Comparison of ENCODE assay signal across 24 cellular contexts in the genomic region with DNA sequence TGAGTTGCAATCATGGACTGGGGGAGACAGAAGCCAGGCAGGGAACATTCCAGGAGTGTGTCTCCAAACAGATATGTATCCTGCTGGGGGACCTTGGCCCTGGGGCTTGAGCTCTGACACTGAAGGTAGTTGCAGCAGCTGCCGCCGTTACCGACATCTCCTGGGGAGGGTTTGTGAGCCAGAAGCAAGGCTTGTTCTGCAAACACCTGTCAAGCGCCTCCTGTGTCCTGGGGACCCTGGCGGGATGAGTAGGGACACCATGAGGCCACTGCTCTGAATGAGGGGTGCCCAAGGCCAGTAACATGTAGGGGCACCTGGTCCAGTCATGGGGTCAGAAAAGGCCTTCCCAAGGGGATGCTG. TPM values are rescaled to one million over a fixed set of nuclear protein-coding genes. Genes with fewer than 3 reads are reported as not detected.
"Had no signal": no experiment of that assay in that cellular context is flagged by ENCODE, and none has a peak within 500 bp of the region (broad histone marks: within the 10 kb centered on the region; RNA-seq: fewer than 3 reads in every experiment).

No MANE protein-coding gene starts in this region.

- H3K27ac Mint-ChIP-seq: activated CD4-positive, alpha-beta memory T cell treated with anti-CD3 and anti-CD28 coated beads for 36 hours; activated CD4-positive, alpha-beta T cell treated with anti-CD3 and anti-CD28 coated beads, Interleukin-2, amount 10 ng/mL, durations not matched to agents 7 days and 5 days; activated naive CD8-positive, alpha-beta T cell treated with anti-CD3 and anti-CD28 coated beads, Interleukin-2, amount 10 ng/mL, durations not matched to agents 7 days and 5 days; T-cell had no signal

- ATAC-seq: T-cell had no signal

- H3K27ac ChIP-seq: adrenal gland, breast epithelium, Peyer's patch, RWPE1, VCaP had no signal

- H3K27me3 ChIP-seq: adrenal gland, Peyer's patch had no signal

- H3K4me1 ChIP-seq: adrenal gland, breast epithelium, Peyer's patch had no signal

- H3K27me3 Mint-ChIP-seq: activated CD4-positive, alpha-beta T cell treated with anti-CD3 and anti-CD28 coated beads, Interleukin-2, amount 10 ng/mL, durations not matched to agents 7 days and 5 days; activated naive CD8-positive, alpha-beta T cell treated with anti-CD3 and anti-CD28 coated beads, Interleukin-2, amount 10 ng/mL, durations not matched to agents 7 days and 5 days had no signal

- H3K9me3 ChIP-seq: adrenal gland, Peyer's patch had no signal

- H3K4me3 ChIP-seq: adrenal gland, breast epithelium, Peyer's patch had no signal

- DNase-seq: activated CD4-positive, alpha-beta memory T cell treated with anti-CD3 and anti-CD28 coated beads for 36 hours; activated CD4-positive, alpha-beta T cell treated with anti-CD3 and anti-CD28 coated beads, Interleukin-2, amount 10 ng/mL, durations not matched to agents 7 days and 5 days; activated CD4-positive, CD25-positive, alpha-beta regulatory T cell; activated CD8-positive, alpha-beta memory T cell treated with anti-CD3 and anti-CD28 coated beads, Interleukin-2, amount 50 U/mL, for 4 hours; activated naive CD4-positive, alpha-beta T cell treated with anti-CD3 and anti-CD28 coated beads, Interleukin-2, amount 50 U/mL, for 16 hours; activated naive CD8-positive, alpha-beta T cell treated with anti-CD3 and anti-CD28 coated beads, Interleukin-2, amount 10 ng/mL, durations not matched to agents 7 days and 5 days; adrenal gland; anterior cingulate cortex; IMR-90; Kasumi-1; KBM-7; NCI-H1105 treated with DMSO at 0.1 percent for 48 hours; NCI-H1436 treated with DMSO at 0.1 percent for 48 hours; NCI-H187; NCI-H2081; NCI-H524; Peyer's patch; SHP77 treated with DMSO at 0.1 percent for 48 hours; T-cell; T-helper 2 cell; T1000 had no signal

- H3K36me3 ChIP-seq: adrenal gland, breast epithelium, Peyer's patch had no signal

- H3K4me3 Mint-ChIP-seq: activated CD4-positive, alpha-beta memory T cell treated with anti-CD3 and anti-CD28 coated beads for 36 hours; activated CD4-positive, alpha-beta T cell treated with anti-CD3 and anti-CD28 coated beads, Interleukin-2, amount 10 ng/mL, durations not matched to agents 7 days and 5 days; activated naive CD8-positive, alpha-beta T cell treated with anti-CD3 and anti-CD28 coated beads, Interleukin-2, amount 10 ng/mL, durations not matched to agents 7 days and 5 days; T-cell had no signal

- H3K36me3 Mint-ChIP-seq: activated CD4-positive, alpha-beta memory T cell treated with anti-CD3 and anti-CD28 coated beads for 36 hours; activated naive CD8-positive, alpha-beta T cell treated with anti-CD3 and anti-CD28 coated beads, Interleukin-2, amount 10 ng/mL, durations not matched to agents 7 days and 5 days; T-cell had no signal

- H3K9me3 Mint-ChIP-seq: activated CD4-positive, alpha-beta T cell treated with anti-CD3 and anti-CD28 coated beads, Interleukin-2, amount 10 ng/mL, durations not matched to agents 7 days and 5 days; activated naive CD8-positive, alpha-beta T cell treated with anti-CD3 and anti-CD28 coated beads, Interleukin-2, amount 10 ng/mL, durations not matched to agents 7 days and 5 days had no signal

- H3K4me1 Mint-ChIP-seq: activated CD4-positive, alpha-beta T cell treated with anti-CD3 and anti-CD28 coated beads, Interleukin-2, amount 10 ng/mL, durations not matched to agents 7 days and 5 days; activated naive CD8-positive, alpha-beta T cell treated with anti-CD3 and anti-CD28 coated beads, Interleukin-2, amount 10 ng/mL, durations not matched to agents 7 days and 5 days; T-cell had no signal

RNA-seq across cellular contexts. Expression of gene ADRA2C, which starts 49.3 kb away (rescaled TPM):
- total RNA-seq: activated CD4-positive, alpha-beta memory T cell treated with anti-CD3 and anti-CD28 coated beads for 36 hours; activated CD4-positive, alpha-beta T cell treated with anti-CD3 and anti-CD28 coated beads, Interleukin-2, amount 10 ng/mL, durations not matched to agents 7 days and 5 days; activated naive CD8-positive, alpha-beta T cell treated with anti-CD3 and anti-CD28 coated beads, Interleukin-2, amount 10 ng/mL, durations not matched to agents 7 days and 5 days had no signal
